In genomic region chr5:38447786-38448185, GRCh38 we compare ENCODE assay signal across 22 cellular contexts.
DNase-seq lines count a peak whose midpoint lies in the region; ATAC-seq and TF ChIP-seq lines count a peak whose summit lies in the region.
"Had no signal": no experiment of that assay in that cellular context is flagged by ENCODE, and none has a peak within 500 bp of the region (broad histone marks: within the 10 kb centered on the region; RNA-seq: fewer than 3 reads in every experiment).

No MANE protein-coding gene starts in this region.

- no peaks in the 10 kb centered on the region for H3K9me3 Mint-ChIP-seq in activated naive CD8-positive, alpha-beta T cell treated with anti-CD3 and anti-CD28 coated beads for 36 hours
- H3K9me3 Mint-ChIP-seq: GM23338; stimulated activated naive CD8-positive, alpha-beta T cell treated with anti-CD3 and anti-CD28 coated beads, Interleukin-15, amount 100 ng/mL, for 72 hours; WTC11 had no signal

- H3K27me3 ChIP-seq in ascending aorta (no peaks in the 10 kb centered on the region), stomach (peaks cover 0 to 29% (median 0%) of the 10 kb centered on the region in 3 donors), colonic mucosa (no peaks in the 10 kb centered on the region)
- H3K27me3 ChIP-seq: adrenal gland had no signal

- TF ChIP-seq CTCF in ascending aorta (IDR thresholded peaks at IDR 0.05) (no peak), stomach (IDR thresholded peaks at IDR 0.05) (no peak), colonic mucosa (IDR thresholded peaks at IDR 0.05) (no peak)

- intact Hi-C loops in ascending aorta (cut with DNase I) (loop anchor here (5.0 kb wide), 1 partner anchor 100 kb away; no protein-coding TSS in a partner anchor), left ventricle myocardium superior (cut with micrococcal nuclease) (loop anchor here (10.0 kb wide), 1 partner anchor 107 kb away; the partner anchor contains the start of gene LIFR), stomach (cut with DNase I; ENCODE audit: low total_unique reads) (loop anchor here (10.0 kb wide), 2 partner anchors 217 to 357 kb away; no protein-coding TSS in a partner anchor), colonic mucosa (cut with DNase I) (no loop called here)

- TF ChIP-seq EP300 in stomach (IDR thresholded peaks at IDR 0.05), result no peak

- no peaks in the 10 kb centered on the region for H3K36me3 Mint-ChIP-seq in activated naive CD8-positive, alpha-beta T cell treated with anti-CD3 and anti-CD28 coated beads for 36 hours
- H3K36me3 Mint-ChIP-seq: WTC11 had no signal

- WGBS in stomach, 5 donors, result 60 to 76% (median 68%) methylated on average over 5 of the region's 5 CpGs

- peak overlapping the region; percentile 50 to 60 for H3K27ac ChIP-seq in ascending aorta
- peak overlapping the region in 3 of 5 donors; percentile 7 to 59 (median 56) for H3K27ac ChIP-seq in stomach
- no peak overlapping the region for H3K27ac ChIP-seq in colonic mucosa
- H3K27ac ChIP-seq: lower lobe of right lung had no signal

- peaks cover 4 to 17% of the 10 kb centered on the region in 2 donors for H3K4me1 ChIP-seq in ascending aorta
- H3K4me1 ChIP-seq in stomach, result peaks cover 0 to 20% (median 3%) of the 10 kb centered on the region in 4 donors
- H3K4me1 ChIP-seq in colonic mucosa, result no peaks in the 10 kb centered on the region
- H3K4me1 ChIP-seq: adrenal gland had no signal

- peaks cover 93% of the 10 kb centered on the region for H3K27me3 Mint-ChIP-seq in activated naive CD8-positive, alpha-beta T cell treated with anti-CD3 and anti-CD28 coated beads for 36 hours

- no peak overlapping the region for H3K9ac ChIP-seq in colonic mucosa (ENCODE audit: low read depth in 2 of 2, low read length in 2 of 2)

- no peak for TF ChIP-seq POLR2A in stomach (IDR thresholded peaks at IDR 0.05)

- no peak overlapping the region for H3K4me3 Mint-ChIP-seq in activated naive CD8-positive, alpha-beta T cell treated with anti-CD3 and anti-CD28 coated beads for 36 hours
- H3K4me3 Mint-ChIP-seq: GM23338; stimulated activated naive CD8-positive, alpha-beta T cell treated with anti-CD3 and anti-CD28 coated beads, Interleukin-15, amount 100 ng/mL, for 72 hours; WTC11 had no signal

- H3K36me3 ChIP-seq in ascending aorta (peaks cover 0 to 3% of the 10 kb centered on the region in 2 donors), stomach (no peaks in the 10 kb centered on the region), colonic mucosa (no peaks in the 10 kb centered on the region)
- H3K36me3 ChIP-seq: adrenal gland, lower lobe of right lung had no signal

- no peaks in the 10 kb centered on the region for H3K9me3 ChIP-seq in ascending aorta
- no peaks in the 10 kb centered on the region for H3K9me3 ChIP-seq in stomach
- no peaks in the 10 kb centered on the region for H3K9me3 ChIP-seq in colonic mucosa
- H3K9me3 ChIP-seq: adrenal gland, lower lobe of right lung had no signal

- H3K4me1 Mint-ChIP-seq in activated naive CD8-positive, alpha-beta T cell treated with anti-CD3 and anti-CD28 coated beads for 36 hours, result peaks cover 12% of the 10 kb centered on the region
- H3K4me1 Mint-ChIP-seq: GM23338, WTC11 had no signal

- ATAC-seq in left ventricle myocardium superior, result peak; percentile 82
- ATAC-seq: GM23338; stimulated activated naive CD8-positive, alpha-beta T cell treated with anti-CD3 and anti-CD28 coated beads, Interleukin-15, amount 100 ng/mL, for 72 hours; WTC11 had no signal

- DNase-seq in AG20443 (ENCODE audit: low spot score), result peak; percentile 51
- DNase-seq in ascending aorta (ENCODE audit: low spot score in 2 of 2), result no peak
- peak; percentile 57 for DNase-seq in left ventricle myocardium superior
- no peak for DNase-seq in stomach
- no peak for DNase-seq in activated naive CD8-positive, alpha-beta T cell treated with anti-CD3 and anti-CD28 coated beads for 36 hours
- DNase-seq in NCI-H1694 (lab: John Stamatoyannopoulos, UW), result no peak
- no peak for DNase-seq in colonic mucosa
- no peak for DNase-seq in HuH-7.5 (ENCODE audit: low spot score)
- DNase-seq: activated CD8-positive, alpha-beta memory T cell treated with anti-CD3 and anti-CD28 coated beads, Interleukin-2, amount 50 U/mL, for 48 hours; activated effector memory CD4-positive, alpha-beta T cell treated with anti-CD3 and anti-CD28 coated beads, Interleukin-2, amount 50 U/mL, for 16 hours; adrenal gland; DMS79; lower lobe of right lung; NCI-H1048; NCI-H1930; NCI-H2227 treated with DMSO at 0.1 percent for 48 hours; NCI-H748 treated with DMSO at 0.1 percent for 48 hours; stimulated activated CD4-positive, alpha-beta T cell treated with anti-CD3 and anti-CD28 coated beads, Interleukin-12 subunit alpha, Interleukin-12 subunit beta, amount 100 ng/mL, for 4 hours; stimulated activated naive CD8-positive, alpha-beta T cell treated with anti-CD3 and anti-CD28 coated beads, Interleukin-15, amount 100 ng/mL, for 72 hours; T-helper 9 cell had no signal

- H3K27ac Mint-ChIP-seq in activated naive CD8-positive, alpha-beta T cell treated with anti-CD3 and anti-CD28 coated beads for 36 hours, result no peak overlapping the region
- H3K27ac Mint-ChIP-seq: GM23338; stimulated activated naive CD8-positive, alpha-beta T cell treated with anti-CD3 and anti-CD28 coated beads, Interleukin-15, amount 100 ng/mL, for 72 hours; WTC11 had no signal

- H3K4me3 ChIP-seq in ascending aorta (no peak overlapping the region), stomach (no peak overlapping the region), colonic mucosa (no peak overlapping the region)
- H3K4me3 ChIP-seq: GM23338, lower lobe of right lung had no signal

Comparison
In these comparisons a context has a peak if more than half of its experiments do, and no peak if none do; other contexts are left out.
1. DNase-seq: peak in AG20443 (single experiment) and left ventricle myocardium superior (single experiment); none in ascending aorta (0 of 2), stomach (single experiment), activated naive CD8-positive, alpha-beta T cell treated with anti-CD3 and anti-CD28 coated beads for 36 hours (single experiment), NCI-H1694 (single experiment), colonic mucosa (single experiment) and HuH-7.5 (single experiment).